8 cellular contexts compared by ENCODE assay signal in the genomic region with DNA sequence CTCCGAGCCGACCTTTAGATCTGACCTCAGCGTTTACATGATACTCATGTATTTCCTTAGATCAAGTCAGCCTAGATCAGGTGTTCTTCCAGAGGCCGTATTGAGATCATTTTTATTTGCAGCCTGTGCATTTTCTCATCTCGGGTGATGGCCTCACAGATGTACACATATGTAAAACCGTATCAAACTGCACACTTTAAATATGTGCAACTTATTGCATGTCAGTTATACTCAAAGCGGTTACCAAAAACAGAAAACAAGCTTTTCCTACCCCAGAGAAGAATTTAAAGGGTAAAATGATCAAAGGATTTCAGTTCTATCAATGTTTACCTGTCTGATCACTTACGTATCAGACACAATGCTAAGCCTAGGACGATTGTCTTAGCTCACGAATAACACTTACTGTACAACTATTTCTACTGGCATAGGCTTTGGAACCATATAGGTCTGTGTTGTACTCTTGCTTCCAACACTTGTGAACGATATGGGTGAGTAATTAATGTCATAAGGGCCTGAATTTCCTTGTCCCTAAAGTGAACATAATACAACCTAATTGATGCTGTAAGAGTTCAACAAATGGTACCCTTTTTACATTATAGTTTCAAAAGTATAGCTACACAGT.
A peak's percentile ranks its signal among the peaks of the same experiment; 100 is the strongest.
DNase-seq lines count a peak whose midpoint lies in the region; TF ChIP-seq lines count a peak whose summit lies in the region.

No MANE protein-coding gene starts in this region.

- peaks cover 28% of the 10 kb centered on the region for H3K36me3 ChIP-seq in NT2/D1 (ENCODE audit: insufficient read depth, insufficient read length, low read length)
- H3K36me3 ChIP-seq in endocrine pancreas (ENCODE audit: control insufficient read depth, insufficient read depth, low read length), result no peaks in the 10 kb centered on the region
- peaks cover 29% of the 10 kb centered on the region for H3K36me3 ChIP-seq in neutrophil

- no peaks in the 10 kb centered on the region for H3K4me1 ChIP-seq in NT2/D1 (ENCODE audit: insufficient read depth, insufficient read length)
- H3K4me1 ChIP-seq in endocrine pancreas (ENCODE audit: control insufficient read depth, insufficient read depth, low read length), result peaks cover 7% of the 10 kb centered on the region
- H3K4me1 ChIP-seq in neutrophil (ENCODE audit: control insufficient read depth in 1 of 2, insufficient read depth in 1 of 2, low read depth in 1 of 2, low read length in 1 of 2), result peaks cover 23 to 33% of the 10 kb centered on the region in 2 experiments

- no peak for TF ChIP-seq CTCF in neutrophil (IDR thresholded peaks at IDR 0.05)

- H3K9ac ChIP-seq in NT2/D1 (ENCODE audit: insufficient read length, low read depth) (peak overlapping the region; percentile 92), endocrine pancreas (ENCODE audit: control insufficient read depth, insufficient read depth, low read length) (peak overlapping the region; percentile 38)

- peak overlapping the region; percentile 89 for H3K27ac ChIP-seq in neutrophil

- peak; percentile 64 for DNase-seq in NCI-H2171 treated with DMSO at 0.1 percent for 48 hours (lab: John Stamatoyannopoulos, UW)
- no peak for DNase-seq in NCI-H2171 (lab: John Stamatoyannopoulos, UW)
- DNase-seq in NT2/D1 (ENCODE audit: low read depth, low spot score), result no peak
- no peak for DNase-seq in cerebellar cortex (ENCODE audit: low spot score)
- DNase-seq in HCEC 1CT, result no peak
- DNase-seq in stimulated activated CD4-positive, alpha-beta T cell treated with anti-CD3 and anti-CD28 coated beads, Interleukin-1b, Interleukin-23, amount 100 ng/mL, for 48 hours, result no peak

- H3K4me3 ChIP-seq in NT2/D1 (ENCODE audit: insufficient read length, low read depth) (peak overlapping the region; percentile 93), endocrine pancreas (ENCODE audit: control insufficient read depth, insufficient read depth, low read length) (peak overlapping the region; percentile 99), neutrophil (ENCODE audit: low read depth in 1 of 2, low read length in 1 of 2) (peak overlapping the region; percentile 72 to 95)

- H3K27me3 ChIP-seq in NT2/D1 (ENCODE audit: insufficient read depth, insufficient read length) (no peaks in the 10 kb centered on the region), endocrine pancreas (ENCODE audit: control insufficient read depth, insufficient read depth, low read length) (no peaks in the 10 kb centered on the region), neutrophil (no peaks in the 10 kb centered on the region)

- H3K9me3 ChIP-seq in NT2/D1 (ENCODE audit: insufficient read depth, low read length), result no peaks in the 10 kb centered on the region
- H3K9me3 ChIP-seq in endocrine pancreas (ENCODE audit: control insufficient read depth, low read length), result no peaks in the 10 kb centered on the region
- H3K9me3 ChIP-seq in neutrophil, result no peaks in the 10 kb centered on the region
